Comparison of ENCODE assay signal across 31 cellular contexts in the genomic region with DNA sequence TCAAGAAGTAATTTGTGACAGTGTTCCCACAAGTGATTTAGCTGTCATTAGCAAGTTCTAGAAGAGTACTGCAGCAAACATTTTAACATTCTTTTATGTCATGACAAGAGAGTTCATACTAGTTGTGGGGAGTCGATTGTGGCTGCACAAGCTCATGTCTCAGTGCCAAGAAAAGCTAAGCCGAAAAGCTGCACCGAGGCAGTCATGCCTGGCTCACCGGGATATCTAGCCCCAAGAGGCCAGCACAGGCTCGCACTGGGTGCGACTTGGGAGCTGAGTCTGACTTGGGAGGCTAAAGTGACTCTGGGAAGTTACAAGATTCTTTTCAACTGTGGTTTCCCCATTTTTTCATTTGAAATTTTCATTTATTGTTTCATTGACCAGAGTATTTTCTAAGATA. TPM values are rescaled to one million over a fixed set of nuclear protein-coding genes. Genes with fewer than 3 reads are reported as not detected.
A peak's percentile ranks its signal among the peaks of the same experiment; 100 is the strongest.
DNase-seq lines count a peak whose midpoint lies in the region; ATAC-seq and TF ChIP-seq lines count a peak whose summit lies in the region.
"Had no signal": no experiment of that assay in that cellular context is flagged by ENCODE, and none has a peak within 500 bp of the region (broad histone marks: within the 10 kb centered on the region; RNA-seq: fewer than 3 reads in every experiment).

No MANE protein-coding gene starts in this region.

- no peaks in the 10 kb centered on the region for H3K27me3 Mint-ChIP-seq in dendritic cell treated with granulocyte-macrophage colony-stimulating factor and Interleukin-4, amounts not matched to agents 40 ng/mL and 50 ng/mL, for 4 days
- no peaks in the 10 kb centered on the region for H3K27me3 Mint-ChIP-seq in natural killer cell treated with Interleukin-12 subunit alpha and Interleukin-12 subunit beta and Interleukin-15 and Interleukin-18, amount 100 ng/mL, for 72 hours
- H3K27me3 Mint-ChIP-seq: activated CD4-positive, alpha-beta memory T cell treated with anti-CD3 and anti-CD28 coated beads, Interleukin-2, amount 10 ng/mL, durations not matched to agents 7 days and 5 days; activated naive CD4-positive, alpha-beta T cell treated with anti-CD3 and anti-CD28 coated beads, Interleukin-2, amount 50 U/mL, for 24 hours; B cell; IgD-negative memory B cell; stimulated activated naive CD8-positive, alpha-beta T cell treated with anti-CD3 and anti-CD28 coated beads, Interleukin-15, Interleukin-2, amounts not matched to agents 100 ng/mL and 50 ng/mL, for 24 hours had no signal

- no peaks in the 10 kb centered on the region for H3K27me3 ChIP-seq in ACC112 (ENCODE audit: insufficient read depth, low read length)
- H3K27me3 ChIP-seq: MG63, Peyer's patch had no signal

- H3K4me1 Mint-ChIP-seq in dendritic cell treated with granulocyte-macrophage colony-stimulating factor and Interleukin-4, amounts not matched to agents 40 ng/mL and 50 ng/mL, for 4 days (ENCODE audit: low read depth): peaks cover 24% of the 10 kb centered on the region
- H3K4me1 Mint-ChIP-seq in natural killer cell treated with Interleukin-12 subunit alpha and Interleukin-12 subunit beta and Interleukin-15 and Interleukin-18, amount 100 ng/mL, for 72 hours (ENCODE audit: low read depth in 2 of 2): peaks cover 22 to 34% of the 10 kb centered on the region in 2 donors

- no peaks in the 10 kb centered on the region for H3K9me3 Mint-ChIP-seq in dendritic cell treated with granulocyte-macrophage colony-stimulating factor and Interleukin-4, amounts not matched to agents 40 ng/mL and 50 ng/mL, for 4 days
- no peaks in the 10 kb centered on the region for H3K9me3 Mint-ChIP-seq in natural killer cell treated with Interleukin-12 subunit alpha and Interleukin-12 subunit beta and Interleukin-15 and Interleukin-18, amount 100 ng/mL, for 72 hours
- H3K9me3 Mint-ChIP-seq: activated CD4-positive, alpha-beta memory T cell treated with anti-CD3 and anti-CD28 coated beads, Interleukin-2, amount 10 ng/mL, durations not matched to agents 7 days and 5 days; activated naive CD4-positive, alpha-beta T cell treated with anti-CD3 and anti-CD28 coated beads, Interleukin-2, amount 50 U/mL, for 24 hours; activated T-helper 2 cell treated with anti-CD3 and anti-CD28 coated beads, Interferon-gamma antibody, Interleukin-2, Interleukin-4, amounts not matched to agents 10 μg/mL and 5 μg/mL and 100 μg/mL, durations not matched to agents 14 hours and 24 hours and 36 hours; IgD-negative memory B cell; stimulated activated naive CD8-positive, alpha-beta T cell treated with anti-CD3 and anti-CD28 coated beads, Interleukin-15, Interleukin-2, amounts not matched to agents 100 ng/mL and 50 ng/mL, for 24 hours had no signal

- POLR2A ChIA-PET in RWPE1 (lab: Yijun Ruan, JAX; ENCODE audit: low non-redundant PET): interaction anchor here (0.6 kb wide), 1 partner anchor 67 kb away, joined by 3 read pairs; no protein-coding TSS in a partner anchor

- H3K4me1 ChIP-seq in ACC112 (ENCODE audit: control insufficient read depth, insufficient read depth, low read length, unreplicated experiment): peaks cover 28% of the 10 kb centered on the region
- H3K4me1 ChIP-seq: Peyer's patch, psoas muscle had no signal

- 0 out of 2 replicates have a peak overlapping the region, but pooled peaks have one; percentile 14 for H3K4me3 ChIP-seq in ACC112 (ENCODE audit: low read depth, low read length)
- H3K4me3 ChIP-seq: MG63, Peyer's patch, psoas muscle had no signal

- intact Hi-C loops in dendritic cell treated with granulocyte-macrophage colony-stimulating factor and Interleukin-4, amounts not matched to agents 40 ng/mL and 50 ng/mL, for 4 days (cut with micrococcal nuclease): no loop called here

- H3K27ac ChIP-seq in ACC112 (ENCODE audit: low read depth, low read length) (peak overlapping the region; percentile 63), RWPE1 (peak overlapping the region; percentile 68)
- H3K27ac ChIP-seq: Peyer's patch, psoas muscle had no signal

- peak overlapping the region; percentile 37 for H3K27ac Mint-ChIP-seq in dendritic cell treated with granulocyte-macrophage colony-stimulating factor and Interleukin-4, amounts not matched to agents 40 ng/mL and 50 ng/mL, for 4 days
- H3K27ac Mint-ChIP-seq in natural killer cell treated with Interleukin-12 subunit alpha and Interleukin-12 subunit beta and Interleukin-15 and Interleukin-18, amount 100 ng/mL, for 72 hours: no peak overlapping the region
- H3K27ac Mint-ChIP-seq: activated CD4-positive, alpha-beta memory T cell treated with anti-CD3 and anti-CD28 coated beads, Interleukin-2, amount 10 ng/mL, durations not matched to agents 7 days and 5 days; activated naive CD4-positive, alpha-beta T cell treated with anti-CD3 and anti-CD28 coated beads, Interleukin-2, amount 50 U/mL, for 24 hours; activated T-helper 2 cell treated with anti-CD3 and anti-CD28 coated beads, Interferon-gamma antibody, Interleukin-2, Interleukin-4, amounts not matched to agents 10 μg/mL and 5 μg/mL and 100 μg/mL, durations not matched to agents 14 hours and 24 hours and 36 hours; B cell; IgD-negative memory B cell; stimulated activated naive CD8-positive, alpha-beta T cell treated with anti-CD3 and anti-CD28 coated beads, Interleukin-15, Interleukin-2, amounts not matched to agents 100 ng/mL and 50 ng/mL, for 24 hours had no signal

- DNase-seq in RWPE1 (ENCODE audit: low spot score) (no peak), kidney tubule cell (ENCODE audit: low spot score) (peak; percentile 36), ecto neural progenitor cell (ENCODE audit: low spot score) (no peak), left lobe of liver (ENCODE audit: low spot score) (no peak)
- DNase-seq in natural killer cell treated with Interleukin-12 subunit alpha and Interleukin-12 subunit beta and Interleukin-15 and Interleukin-18, amount 100 ng/mL, for 72 hours (ENCODE audit: low spot score): no peak
- DNase-seq: activated CD4-positive, alpha-beta memory T cell treated with anti-CD3 and anti-CD28 coated beads, Interleukin-2, amount 10 ng/mL, durations not matched to agents 7 days and 5 days; activated CD4-positive, alpha-beta T cell treated with anti-CD3 and anti-CD28 coated beads for 1 hour; amygdala; central memory CD4-positive, alpha-beta T cell; DMS79; GF-D8; glutamatergic neuron; GOT3; left colon; mesenchymal stem cell; MG63; NCI-H1105 treated with DMSO at 0.1 percent for 48 hours; NCI-H2029; NCI-H526; nucleus accumbens; Peyer's patch; psoas muscle; T-helper 1 cell had no signal

- H3K79me2 ChIP-seq in ACC112 (ENCODE audit: control insufficient read depth, insufficient read depth, low read length, unreplicated experiment): peaks cover 32% of the 10 kb centered on the region

- peaks cover 11% of the 10 kb centered on the region for H3K36me3 ChIP-seq in ACC112 (ENCODE audit: insufficient read depth, low read length)

- no peak overlapping the region for H2AFZ ChIP-seq in ACC112 (ENCODE audit: low read length, unreplicated experiment)

- H3K36me3 Mint-ChIP-seq in dendritic cell treated with granulocyte-macrophage colony-stimulating factor and Interleukin-4, amounts not matched to agents 40 ng/mL and 50 ng/mL, for 4 days (ENCODE audit: low read depth): peaks cover 59% of the 10 kb centered on the region
- H3K36me3 Mint-ChIP-seq in natural killer cell treated with Interleukin-12 subunit alpha and Interleukin-12 subunit beta and Interleukin-15 and Interleukin-18, amount 100 ng/mL, for 72 hours: peaks cover under 1% of the 10 kb centered on the region

- no peak overlapping the region for H3K4me3 Mint-ChIP-seq in dendritic cell treated with granulocyte-macrophage colony-stimulating factor and Interleukin-4, amounts not matched to agents 40 ng/mL and 50 ng/mL, for 4 days
- no peak overlapping the region for H3K4me3 Mint-ChIP-seq in natural killer cell treated with Interleukin-12 subunit alpha and Interleukin-12 subunit beta and Interleukin-15 and Interleukin-18, amount 100 ng/mL, for 72 hours
- H3K4me3 Mint-ChIP-seq: activated CD4-positive, alpha-beta memory T cell treated with anti-CD3 and anti-CD28 coated beads, Interleukin-2, amount 10 ng/mL, durations not matched to agents 7 days and 5 days; activated naive CD4-positive, alpha-beta T cell treated with anti-CD3 and anti-CD28 coated beads, Interleukin-2, amount 50 U/mL, for 24 hours; B cell; IgD-negative memory B cell; stimulated activated naive CD8-positive, alpha-beta T cell treated with anti-CD3 and anti-CD28 coated beads, Interleukin-15, Interleukin-2, amounts not matched to agents 100 ng/mL and 50 ng/mL, for 24 hours had no signal

- CTCF ChIA-PET in RWPE1 (lab: Yijun Ruan, JAX): interaction anchor here (0.6 to 0.8 kb wide), 2 partner anchors 60 to 67 kb away, joined by 3 read pairs; no protein-coding TSS in a partner anchor

- no peak for TF ChIP-seq CTCF in RWPE1 (conservative IDR thresholded peaks at IDR 0.05; ENCODE audit: low read depth)

- ATAC-seq in left lobe of liver (no peak), HG02970 (IDR thresholded peaks at IDR 0.05; ENCODE audit: low FRiP score, unreplicated experiment) (no peak)
- ATAC-seq in natural killer cell treated with Interleukin-12 subunit alpha and Interleukin-12 subunit beta and Interleukin-15 and Interleukin-18, amount 100 ng/mL, for 72 hours: no peak
- ATAC-seq: left colon had no signal

RNA-seq across cellular contexts. Expression of gene CAST, which starts 18.6 kb away (rescaled TPM):
- 84.4 TPM for total RNA-seq in left lobe of liver
- total RNA-seq in natural killer cell treated with Interleukin-12 subunit alpha and Interleukin-12 subunit beta and Interleukin-15 and Interleukin-18, amount 100 ng/mL, for 72 hours: 100 to 1,000 TPM in 1 of 2 donors, 10 to 100 TPM in 1; 86.3 to 101 TPM
